ENCODE assay signal across 11 cellular contexts in genomic region chr1:4778056-4778455, GRCh38.
A peak's percentile ranks its signal among the peaks of the same experiment; 100 is the strongest.
DNase-seq lines count a peak whose midpoint lies in the region; ATAC-seq and TF ChIP-seq lines count a peak whose summit lies in the region.
"Had no signal": no experiment of that assay in that cellular context is flagged by ENCODE, and none has a peak within 500 bp of the region (broad histone marks: within the 10 kb centered on the region; RNA-seq: fewer than 3 reads in every experiment).

No MANE protein-coding gene starts in this region.

- ATAC-seq in GM18511 (IDR thresholded peaks at IDR 0.05; ENCODE audit: unreplicated experiment) = no peak
- no peak for ATAC-seq in HG03175 (IDR thresholded peaks at IDR 0.05; ENCODE audit: unreplicated experiment)
- ATAC-seq in HG02938 (IDR thresholded peaks at IDR 0.05; ENCODE audit: unreplicated experiment) = no peak
- ATAC-seq in effector memory CD8-positive, alpha-beta T cell (replicated peaks) = no peak
- ATAC-seq: natural killer cell had no signal

- H3K27ac Mint-ChIP-seq in neural crest cell (ENCODE audit: unreplicated experiment) = no peak overlapping the region
- no peak overlapping the region for H3K27ac Mint-ChIP-seq in effector memory CD8-positive, alpha-beta T cell
- H3K27ac Mint-ChIP-seq: activated T-helper 1 cell treated with anti-CD3 and anti-CD28 coated beads, Interleukin-12 subunit alpha, Interleukin-12 subunit beta, Interleukin-2, Interleukin-4 antibody, amounts not matched to agents 30 ng/mL and 10 ng/mL and 1 ng/mL, durations not matched to agents 14 hours and 24 hours and 36 hours; natural killer cell had no signal

- H3K36me3 Mint-ChIP-seq in neural crest cell (ENCODE audit: low read depth) = no peaks in the 10 kb centered on the region
- H3K36me3 Mint-ChIP-seq in effector memory CD8-positive, alpha-beta T cell (ENCODE audit: insufficient read depth) = no peaks in the 10 kb centered on the region
- H3K36me3 Mint-ChIP-seq: natural killer cell had no signal

- peak overlapping the region in 2 of 59 donors; percentile 18 to 33 for H3K4me3 ChIP-seq in dorsolateral prefrontal cortex
- H3K4me3 ChIP-seq: SJSA1 had no signal

- H3K27me3 ChIP-seq in dorsolateral prefrontal cortex = no peaks in the 10 kb centered on the region
- H3K27me3 ChIP-seq: SJSA1 had no signal

- intact Hi-C loops in dorsolateral prefrontal cortex (cut with DNase I) = loop anchor here (1.0 to 10.0 kb wide), 5 partner anchors 47 to 967 kb away; no protein-coding TSS in a partner anchor

- no peaks in the 10 kb centered on the region for H3K27me3 Mint-ChIP-seq in neural crest cell (ENCODE audit: low read depth)
- H3K27me3 Mint-ChIP-seq in effector memory CD8-positive, alpha-beta T cell = peaks cover 0 to 5% of the 10 kb centered on the region in 2 donors

- peak in 55 of 56 donors; percentile 34 to 82 (median 66) for TF ChIP-seq CTCF in dorsolateral prefrontal cortex (IDR thresholded peaks at IDR 0.05 in 54 of 56, conservative IDR thresholded peaks at IDR 0.05 in 2 of 56; ENCODE audit: low read depth in 1 of 56, partially characterized antibody in 56 of 56)
- TF ChIP-seq CTCF in neural crest cell (conservative IDR thresholded peaks at IDR 0.05) = peak; percentile 50

- H3K27ac ChIP-seq in dorsolateral prefrontal cortex = peak overlapping the region in 13 of 59 donors; percentile 3 to 62 (median 22)
- H3K27ac ChIP-seq: SJSA1 had no signal

- H3K4me1 Mint-ChIP-seq in neural crest cell = no peaks in the 10 kb centered on the region
- peaks cover 0 to 3% of the 10 kb centered on the region in 2 donors for H3K4me1 Mint-ChIP-seq in effector memory CD8-positive, alpha-beta T cell (ENCODE audit: low read depth in 2 of 2)
- H3K4me1 Mint-ChIP-seq: natural killer cell had no signal

- H3K4me3 Mint-ChIP-seq in neural crest cell = no peak overlapping the region
- no peak overlapping the region for H3K4me3 Mint-ChIP-seq in effector memory CD8-positive, alpha-beta T cell
- H3K4me3 Mint-ChIP-seq: activated T-helper 1 cell treated with anti-CD3 and anti-CD28 coated beads, Interleukin-12 subunit alpha, Interleukin-12 subunit beta, Interleukin-2, Interleukin-4 antibody, amounts not matched to agents 30 ng/mL and 10 ng/mL and 1 ng/mL, durations not matched to agents 14 hours and 24 hours and 36 hours; natural killer cell had no signal

- H3K9me3 Mint-ChIP-seq in neural crest cell = no peaks in the 10 kb centered on the region
- H3K9me3 Mint-ChIP-seq in effector memory CD8-positive, alpha-beta T cell = no peaks in the 10 kb centered on the region
- H3K9me3 Mint-ChIP-seq: activated T-helper 1 cell treated with anti-CD3 and anti-CD28 coated beads, Interleukin-12 subunit alpha, Interleukin-12 subunit beta, Interleukin-2, Interleukin-4 antibody, amounts not matched to agents 30 ng/mL and 10 ng/mL and 1 ng/mL, durations not matched to agents 14 hours and 24 hours and 36 hours; natural killer cell had no signal

- peak; percentile 31 for DNase-seq in COR-L47 (lab: John Stamatoyannopoulos, UW)
- DNase-seq in NCI-H1105 (lab: John Stamatoyannopoulos, UW) = peak; percentile 25
- DNase-seq in dorsolateral prefrontal cortex = peak in 8 of 10 donors; percentile 19 to 69 (median 56)
- peak; percentile 3 for DNase-seq in neural crest cell (ENCODE audit: low read depth, low spot score)
- no peak for DNase-seq in effector memory CD8-positive, alpha-beta T cell
- DNase-seq: natural killer cell had no signal

Comparison
In these comparisons a context has a peak if more than half of its experiments do, and no peak if none do; other contexts are left out.
1. DNase-seq: peak in COR-L47 (single experiment), NCI-H1105 (single experiment), dorsolateral prefrontal cortex (8 of 10) and neural crest cell (single experiment); none in effector memory CD8-positive, alpha-beta T cell (0 of 3).